Comparison of ENCODE assay signal across 8 cellular contexts in the genomic region with DNA sequence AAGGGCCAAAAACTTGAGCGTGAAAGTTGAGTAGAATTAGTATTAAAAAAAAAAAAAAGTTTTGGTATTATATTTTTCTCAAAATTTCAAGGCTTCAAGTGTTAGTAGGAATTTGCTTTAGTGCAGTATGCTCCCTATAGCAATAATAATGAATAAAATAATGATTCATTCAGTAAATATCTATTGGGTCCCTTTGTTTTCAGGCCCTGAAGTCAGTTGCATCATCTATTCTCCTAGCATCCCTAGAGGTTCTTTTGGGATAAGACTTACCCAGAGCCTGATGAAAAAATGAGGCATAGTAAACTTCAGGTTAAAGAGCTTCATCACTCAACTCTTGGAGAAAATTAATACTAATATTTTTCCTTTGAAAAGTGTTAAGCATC. TPM values are rescaled to one million over a fixed set of nuclear protein-coding genes. Genes with fewer than 3 reads are reported as not detected.
A peak's percentile ranks its signal among the peaks of the same experiment; 100 is the strongest.
DNase-seq lines count a peak whose midpoint lies in the region; ATAC-seq and TF ChIP-seq lines count a peak whose summit lies in the region.

No MANE protein-coding gene starts in this region.

- BruUV-seq in OCI-LY7 (replicated peaks; lab: Mats Ljungman, UMichigan): TSS peak; percentile 69

- peak; percentile 58 for DNase-seq in GM03348 (ENCODE audit: low spot score)
- DNase-seq in OCI-LY7 (ENCODE audit: low spot score): no peak
- DNase-seq in epithelial cell of prostate (ENCODE audit: low read depth, low spot score): no peak
- DNase-seq in trophoblast cell: peak in 1 of 2 donors; percentile 29
- DNase-seq in NCI-H2081 treated with DMSO at 0.1 percent for 48 hours (lab: John Stamatoyannopoulos, UW): no peak
- DNase-seq in sciatic nerve (ENCODE audit: low spot score): no peak
- no peak for DNase-seq in occipital lobe (lab: John Stamatoyannopoulos, UW)

- peaks cover 45% of the 10 kb centered on the region for H3K79me2 ChIP-seq in OCI-LY7 (ENCODE audit: insufficient read depth, low read depth, low read length)
- H3K79me2 ChIP-seq in trophoblast cell (ENCODE audit: control insufficient read depth, insufficient read depth, low read length, poor library complexity): peaks cover 7% of the 10 kb centered on the region

- POLR2A ChIA-PET in OCI-LY7 (lab: Charles Lee): interaction anchor here (0.5 to 2.1 kb wide), 4 partner anchors 20 to 1498 kb away, joined by 3 to 12 read pairs (median 5); partner anchors contain the start of gene MPHOSPH9

- no peak overlapping the region for H4K12ac ChIP-seq in trophoblast cell (ENCODE audit: low read depth, low read length)

- H3K18ac ChIP-seq in trophoblast cell (ENCODE audit: low read length): no peak overlapping the region

- H4K8ac ChIP-seq in trophoblast cell (ENCODE audit: low read depth, low read length): no peak overlapping the region

- H2AFZ ChIP-seq in OCI-LY7 (ENCODE audit: low read length): no peak overlapping the region
- H2AFZ ChIP-seq in trophoblast cell (ENCODE audit: insufficient read depth, low read length, poor library complexity): no peak overlapping the region

- no peak overlapping the region for H3K14ac ChIP-seq in trophoblast cell (ENCODE audit: low read length)

- no peak overlapping the region for H4K91ac ChIP-seq in trophoblast cell (ENCODE audit: low read depth, low read length)

- H2BK5ac ChIP-seq in trophoblast cell (ENCODE audit: low read depth, low read length, poor library complexity): no peak overlapping the region

- TF ChIP-seq CTCF in OCI-LY7 (conservative IDR thresholded peaks at IDR 0.05; ENCODE audit: low read length): no peak

- H3K9me3 ChIP-seq in OCI-LY7 (ENCODE audit: low read length) (no peaks in the 10 kb centered on the region), trophoblast cell (ENCODE audit: insufficient read depth, low read depth, low read length) (no peaks in the 10 kb centered on the region)

- peaks cover 39% of the 10 kb centered on the region for H3K4me1 ChIP-seq in OCI-LY7 (ENCODE audit: insufficient read depth, low read length, poor library complexity, severe bottlenecking)
- peaks cover 7 to 9% of the 10 kb centered on the region in 2 experiments for H3K4me1 ChIP-seq in trophoblast cell (ENCODE audit: control insufficient read depth in 1 of 2, insufficient read depth in 2 of 2, low read length in 2 of 2)

- H3K27me3 ChIP-seq in trophoblast cell (ENCODE audit: insufficient read depth, low read length): no peaks in the 10 kb centered on the region

- peak overlapping the region; percentile 84 for H3K4me2 ChIP-seq in OCI-LY7 (ENCODE audit: low read length)
- H3K4me2 ChIP-seq in trophoblast cell (ENCODE audit: low read length): peak overlapping the region; percentile 93

- ATAC-seq in GM18909 (IDR thresholded peaks at IDR 0.05; ENCODE audit: poor library complexity, unreplicated experiment) (no peak), sciatic nerve (no peak)

- no peak overlapping the region for H3K9ac ChIP-seq in trophoblast cell (ENCODE audit: low read length)

- H4K20me1 ChIP-seq in OCI-LY7 (ENCODE audit: insufficient read depth, low read length): no peaks in the 10 kb centered on the region

- H3K27ac ChIP-seq in OCI-LY7 (ENCODE audit: low read depth, low read length, poor library complexity, severe bottlenecking) (no peak overlapping the region), epithelial cell of prostate (peak overlapping the region; percentile 82), trophoblast cell (ENCODE audit: low read depth, low read length) (no peak overlapping the region)

- no peak overlapping the region for H3K4ac ChIP-seq in trophoblast cell (ENCODE audit: low read depth, low read length)

- CTCF ChIA-PET in OCI-LY7 (lab: Charles Lee; ENCODE audit: unreplicated experiment): no interaction called here

- no peak overlapping the region for H2BK120ac ChIP-seq in trophoblast cell (ENCODE audit: insufficient read depth, low read length, poor library complexity)

- peaks cover 13% of the 10 kb centered on the region for H3K79me1 ChIP-seq in trophoblast cell (ENCODE audit: low read length)

- H2AK5ac ChIP-seq in trophoblast cell (ENCODE audit: low read length): no peak overlapping the region

- H3K4me3 ChIP-seq in OCI-LY7 (ENCODE audit: low read depth, low read length, poor library complexity, severe bottlenecking): peak overlapping the region; percentile 91
- no peak overlapping the region for H3K4me3 ChIP-seq in trophoblast cell (ENCODE audit: low read depth, low read length)

- H3K9me2 ChIP-seq in OCI-LY7 (ENCODE audit: insufficient read depth, low read length): no peaks in the 10 kb centered on the region

- H3K23ac ChIP-seq in trophoblast cell (ENCODE audit: low read length): no peak overlapping the region

- intact Hi-C loops in OCI-LY7 (cut with micrococcal nuclease; ENCODE audit: unreplicated experiment): loop anchor here (5.0 kb wide), 1 partner anchor 197 kb away; the partner anchor contains the start of gene TMED2
- intact Hi-C loops in sciatic nerve (cut with DNase I): no loop called here

- WGBS in trophoblast cell (ENCODE audit: extremely low coverage, insufficient coverage, insufficient read length): no CpG with 5 or more reads among the region's 1 CpG

- H3K36me3 ChIP-seq in OCI-LY7 (ENCODE audit: insufficient read depth, low read length) (peaks cover 5% of the 10 kb centered on the region; the same call in 1 of the 2 replicates), trophoblast cell (ENCODE audit: control insufficient read depth in 1 of 2, insufficient read depth in 2 of 2, low read length in 2 of 2) (peaks cover 0 to 5% of the 10 kb centered on the region in 2 experiments)

- no peak overlapping the region for H2BK12ac ChIP-seq in trophoblast cell (ENCODE audit: low read length)

RNA-seq across cellular contexts. Expression of gene KMT5A, which starts 1.1 kb away (rescaled TPM):
- 87.8 and 101 TPM in 2 replicates for total RNA-seq in OCI-LY7 (2014; rRNA removed; shearing (Covaris generic))
- total RNA-seq in OCI-LY7 (2022) (149 and 153 TPM in 2 replicates), sciatic nerve (41.5 TPM), occipital lobe (31.5 TPM)
- 51.7 and 53.1 TPM in 2 replicates for polyA plus RNA-seq in trophoblast cell (2013)

RNA-seq across cellular contexts. Expression of gene SBNO1, which starts 20.3 kb away (rescaled TPM):
- total RNA-seq in OCI-LY7 (2014; rRNA removed; shearing (Covaris generic)): 23.7 and 31.2 TPM in 2 replicates
- 57.3 and 57.9 TPM in 2 replicates for total RNA-seq in OCI-LY7 (2022)
- 30.3 and 30.7 TPM in 2 replicates for polyA plus RNA-seq in trophoblast cell (2013)
- total RNA-seq in sciatic nerve: 32.3 TPM
- 48.4 TPM for total RNA-seq in occipital lobe

RNA-seq across cellular contexts. Expression of gene RILPL2, which starts 51.5 kb away (rescaled TPM):
- total RNA-seq in OCI-LY7 (2014; rRNA removed; shearing (Covaris generic)): 3.4 and 4.0 TPM in 2 replicates
- total RNA-seq in OCI-LY7 (2022): 5.5 and 6.8 TPM in 2 replicates
- polyA plus RNA-seq in trophoblast cell (2013): 4.1 and 4.7 TPM in 2 replicates
- 5.3 TPM for total RNA-seq in sciatic nerve
- total RNA-seq in occipital lobe: 0.78 TPM
